ENCODE assay signal across 1 cellular context in genomic region chr16:10896723-10897122, GRCh38.
TF ChIP-seq lines count a peak whose summit lies in the region.

No MANE protein-coding gene starts in this region.

TF ChIP-seq in GM12878, 131 proteins besides CTCF, POLR2A, EP300 and RAD21 (continued from another document):
- TF ChIP-seq IRF3 (IDR thresholded peaks at IDR 0.05): no peak
- no peak for TF ChIP-seq SMC3 (IDR thresholded peaks at IDR 0.05; ENCODE audit: borderline replicate concordance, low read length)
- TF ChIP-seq USF2 (IDR thresholded peaks at IDR 0.05; ENCODE audit: borderline replicate concordance, low read depth, low read length): no peak
TF ChIP-seq in GM12878: peak in this region for 4.
